Comparison of ENCODE assay signal across 1 cellular context in the genomic region with DNA sequence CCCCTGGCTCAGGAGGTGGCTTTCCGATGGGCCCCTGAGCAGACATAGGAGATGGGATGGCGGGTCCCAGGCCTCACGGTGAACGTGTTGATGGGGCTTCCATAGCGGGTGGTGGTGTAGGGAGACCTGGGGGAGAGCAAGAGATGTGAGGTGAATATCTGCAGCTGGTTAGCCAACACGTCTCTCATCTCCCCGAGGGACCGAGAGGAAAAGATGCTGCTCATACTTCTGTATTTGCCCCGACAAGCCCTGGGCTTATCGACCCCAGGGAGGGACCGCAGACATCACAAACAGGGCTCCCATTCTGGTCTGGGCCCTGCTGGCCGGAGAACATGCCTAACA.
TF ChIP-seq lines count a peak whose summit lies in the region.

No MANE protein-coding gene starts in this region.

TF ChIP-seq in WTC11, 78 proteins besides CTCF, POLR2A, EP300 and RAD21 (continued from another document):
- TF ChIP-seq ZNF121 (CRISPR knock-in tag; IDR thresholded peaks at IDR 0.05), result no peak
- TF ChIP-seq ATF1 (CRISPR knock-in tag; IDR thresholded peaks at IDR 0.05), result no peak
- no peak for TF ChIP-seq SMAD3 (CRISPR knock-in tag; IDR thresholded peaks at IDR 0.05; ENCODE audit: borderline replicate concordance)
- TF ChIP-seq SOX15 (CRISPR knock-in tag; IDR thresholded peaks at IDR 0.05), result no peak
- TF ChIP-seq MXD4 (CRISPR knock-in tag; IDR thresholded peaks at IDR 0.05; ENCODE audit: borderline replicate concordance), result no peak
- TF ChIP-seq ZNF317 (CRISPR knock-in tag; IDR thresholded peaks at IDR 0.05; ENCODE audit: borderline replicate concordance, low read depth), result no peak
- no peak for TF ChIP-seq SP1 (CRISPR knock-in tag; conservative IDR thresholded peaks at IDR 0.05)
- TF ChIP-seq IRF2 (CRISPR knock-in tag; IDR thresholded peaks at IDR 0.05; ENCODE audit: borderline replicate concordance, low read depth), result no peak
- TF ChIP-seq, protein P1, sequence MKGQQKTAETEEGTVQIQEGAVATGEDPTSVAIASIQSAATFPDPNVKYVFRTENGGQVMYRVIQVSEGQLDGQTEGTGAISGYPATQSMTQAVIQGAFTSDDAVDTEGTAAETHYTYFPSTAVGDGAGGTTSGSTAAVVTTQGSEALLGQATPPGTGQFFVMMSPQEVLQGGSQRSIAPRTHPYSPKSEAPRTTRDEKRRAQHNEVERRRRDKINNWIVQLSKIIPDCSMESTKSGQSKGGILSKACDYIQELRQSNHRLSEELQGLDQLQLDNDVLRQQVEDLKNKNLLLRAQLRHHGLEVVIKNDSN (CRISPR knock-in tag; IDR thresholded peaks at IDR 0.05), result no peak
- TF ChIP-seq, protein P2, sequence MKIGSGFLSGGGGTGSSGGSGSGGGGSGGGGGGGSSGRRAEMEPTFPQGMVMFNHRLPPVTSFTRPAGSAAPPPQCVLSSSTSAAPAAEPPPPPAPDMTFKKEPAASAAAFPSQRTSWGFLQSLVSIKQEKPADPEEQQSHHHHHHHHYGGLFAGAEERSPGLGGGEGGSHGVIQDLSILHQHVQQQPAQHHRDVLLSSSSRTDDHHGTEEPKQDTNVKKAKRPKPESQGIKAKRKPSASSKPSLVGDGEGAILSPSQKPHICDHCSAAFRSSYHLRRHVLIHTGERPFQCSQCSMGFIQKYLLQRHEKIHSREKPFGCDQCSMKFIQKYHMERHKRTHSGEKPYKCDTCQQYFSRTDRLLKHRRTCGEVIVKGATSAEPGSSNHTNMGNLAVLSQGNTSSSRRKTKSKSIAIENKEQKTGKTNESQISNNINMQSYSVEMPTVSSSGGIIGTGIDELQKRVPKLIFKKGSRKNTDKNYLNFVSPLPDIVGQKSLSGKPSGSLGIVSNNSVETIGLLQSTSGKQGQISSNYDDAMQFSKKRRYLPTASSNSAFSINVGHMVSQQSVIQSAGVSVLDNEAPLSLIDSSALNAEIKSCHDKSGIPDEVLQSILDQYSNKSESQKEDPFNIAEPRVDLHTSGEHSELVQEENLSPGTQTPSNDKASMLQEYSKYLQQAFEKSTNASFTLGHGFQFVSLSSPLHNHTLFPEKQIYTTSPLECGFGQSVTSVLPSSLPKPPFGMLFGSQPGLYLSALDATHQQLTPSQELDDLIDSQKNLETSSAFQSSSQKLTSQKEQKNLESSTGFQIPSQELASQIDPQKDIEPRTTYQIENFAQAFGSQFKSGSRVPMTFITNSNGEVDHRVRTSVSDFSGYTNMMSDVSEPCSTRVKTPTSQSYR (CRISPR knock-in tag; IDR thresholded peaks at IDR 0.05), result no peak
- TF ChIP-seq HMGA2 (CRISPR knock-in tag; IDR thresholded peaks at IDR 0.05), result no peak
